Comparison of ENCODE assay signal across 25 cellular contexts in the genomic region with DNA sequence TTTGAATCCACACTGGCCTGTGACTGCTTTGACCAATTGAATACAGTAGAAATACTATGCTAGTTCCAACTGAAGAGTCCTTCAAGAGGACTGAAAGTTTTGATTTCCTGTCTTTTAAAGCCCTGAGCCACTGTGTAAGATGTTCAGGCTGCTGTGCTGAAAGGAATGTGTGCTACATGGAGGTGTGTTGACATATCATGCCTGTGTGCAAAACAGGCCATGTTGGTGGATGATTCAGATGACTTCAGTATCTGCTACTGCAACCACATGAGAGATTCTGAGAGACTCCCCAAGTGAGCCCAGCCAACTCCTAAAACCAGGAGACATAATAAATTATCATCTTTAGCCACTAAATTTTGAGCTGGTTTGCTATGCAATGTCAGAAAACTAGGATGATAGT.
"Had no signal": no experiment of that assay in that cellular context is flagged by ENCODE, and none has a peak within 500 bp of the region (broad histone marks: within the 10 kb centered on the region; RNA-seq: fewer than 3 reads in every experiment).

No MANE protein-coding gene starts in this region.

- DNase-seq: activated naive CD4-positive, alpha-beta T cell; activated naive CD8-positive, alpha-beta T cell treated with anti-CD3 and anti-CD28 coated beads for 36 hours; activated T-cell treated with anti-CD3 and anti-CD28 coated beads, Interleukin-2, amount 50 U/mL, for 1 hour; amniotic stem cell; effector CD4-positive, alpha-beta T cell; glutamatergic neuron; hippocampal formation; left ventricle myocardium superior; midbrain; natural killer cell; ovary; stimulated activated CD4-positive, alpha-beta T cell treated with anti-CD3 and anti-CD28 coated beads, Interleukin-4, amount 100 ng/mL, for 4 hours; substantia nigra; T1000; tibial artery had no signal

- H3K36me3 Mint-ChIP-seq: natural killer cell had no signal

- H3K27me3 ChIP-seq: cardiac muscle cell, ovary, tibial artery had no signal

- H3K4me3 ChIP-seq: cardiac muscle cell, ovary, prostate gland, tibial artery had no signal

- H3K9me3 Mint-ChIP-seq: dendritic cell treated with granulocyte-macrophage colony-stimulating factor and Interleukin-4, amounts not matched to agents 40 ng/mL and 50 ng/mL, for 4 days had no signal

- H3K27ac Mint-ChIP-seq: activated naive CD8-positive, alpha-beta T cell treated with anti-CD3 and anti-CD28 coated beads for 36 hours; activated T-helper 2 cell treated with anti-CD3 and anti-CD28 coated beads, Interferon-gamma antibody, Interleukin-2, Interleukin-4, amounts not matched to agents 10 μg/mL and 5 μg/mL and 100 μg/mL, durations not matched to agents 14 hours and 24 hours and 36 hours; dendritic cell treated with granulocyte-macrophage colony-stimulating factor and Interleukin-4, amounts not matched to agents 40 ng/mL and 50 ng/mL, for 4 days; natural killer cell; stimulated activated naive CD8-positive, alpha-beta T cell treated with anti-CD3 and anti-CD28 coated beads, Interleukin-15, Interleukin-2, amounts not matched to agents 100 ng/mL and 50 ng/mL, for 24 hours; T-helper 1 cell treated with Interleukin-12 subunit alpha and Interleukin-12 subunit beta and Interleukin-4 antibody, amounts not matched to agents 30 μg/mL and 1 μg/mL, for 36 hours; WTC11 had no signal

- H3K4me1 Mint-ChIP-seq: activated naive CD8-positive, alpha-beta T cell treated with anti-CD3 and anti-CD28 coated beads for 36 hours; natural killer cell had no signal

- H3K9me3 ChIP-seq: ovary, prostate gland, tibial artery had no signal

- H3K36me3 ChIP-seq: cardiac muscle cell, ovary, prostate gland, tibial artery had no signal

- H3K4me3 Mint-ChIP-seq: activated naive CD8-positive, alpha-beta T cell treated with anti-CD3 and anti-CD28 coated beads for 36 hours; dendritic cell treated with granulocyte-macrophage colony-stimulating factor and Interleukin-4, amounts not matched to agents 40 ng/mL and 50 ng/mL, for 4 days; natural killer cell; stimulated activated naive CD8-positive, alpha-beta T cell treated with anti-CD3 and anti-CD28 coated beads, Interleukin-15, Interleukin-2, amounts not matched to agents 100 ng/mL and 50 ng/mL, for 24 hours; T-helper 1 cell treated with Interleukin-12 subunit alpha and Interleukin-12 subunit beta and Interleukin-4 antibody, amounts not matched to agents 30 μg/mL and 1 μg/mL, for 36 hours; WTC11 had no signal

- H3K4me1 ChIP-seq: prostate gland, tibial artery had no signal

- H3K27ac ChIP-seq: cardiac muscle cell, ovary, prostate gland, tibial artery had no signal

- H3K27me3 Mint-ChIP-seq: dendritic cell treated with granulocyte-macrophage colony-stimulating factor and Interleukin-4, amounts not matched to agents 40 ng/mL and 50 ng/mL, for 4 days had no signal

- FAIRE-seq: endometrium, frontal cortex, islet of Langerhans had no signal
